Comparison of ENCODE assay signal across 3 cellular contexts in genomic region chr11:102444693-102445092, GRCh38. TPM values are rescaled to one million over a fixed set of nuclear protein-coding genes. Genes with fewer than 3 reads are reported as not detected.
A peak's percentile ranks its signal among the peaks of the same experiment; 100 is the strongest.
DNase-seq lines count a peak whose midpoint lies in the region; ATAC-seq, FAIRE-seq and TF ChIP-seq lines count a peak whose summit lies in the region.
"Not testable (repeated sequence)": the region's sequence is repeated elsewhere in the genome, so short reads cannot be mapped to it uniquely, and the experiment has no call there.

No MANE protein-coding gene starts in this region.

- H4K20me1 ChIP-seq in Loucy (ENCODE audit: insufficient read depth, low read length, poor library complexity, severe bottlenecking) = peaks cover 57% of the 10 kb centered on the region
- H4K20me1 ChIP-seq in K562 (replicated peaks; ENCODE audit: control insufficient read depth, insufficient read depth, low read length) = not testable (repeated sequence)

- ATAC-seq in K562 = not testable (repeated sequence)

- not testable (repeated sequence) for BruUV-seq in K562 (replicated peaks; lab: Mats Ljungman, UMichigan)

- not testable (repeated sequence) for FAIRE-seq in K562 (lab: Jason Lieb, UNC)

- POLR2A ChIA-PET in HEK293 (lab: Yijun Ruan, JAX); K562 (lab: Yijun Ruan, JAX): not testable (repeated sequence)

- H3K9me1 ChIP-seq in K562 (ENCODE audit: control insufficient read depth, insufficient read depth, low read length) = not testable (repeated sequence)

- not testable (repeated sequence) for DNase-seq in K562 (ENCODE audit: extremely low read depth in 1 of 4, low spot score in 3 of 4)

- H3F3A ChIP-seq in Loucy (ENCODE audit: low read depth) = not testable (repeated sequence)

- TF ChIP-seq RAD21 in K562 (CRISPR knock-in tag; conservative IDR thresholded peaks at IDR 0.05 in 1 of 2, IDR thresholded peaks at IDR 0.05 in 1 of 2) = not testable (repeated sequence)

- H3K79me2 ChIP-seq in Loucy (ENCODE audit: insufficient read depth, low read length) = peaks cover 99% of the 10 kb centered on the region
- peaks cover 40% of the 10 kb centered on the region for H3K79me2 ChIP-seq in K562 (ENCODE audit: control insufficient read depth, insufficient read depth, low read length)

- in situ Hi-C loops in K562 (cut with MboI) = not testable (repeated sequence)

- not testable (repeated sequence) for H3K9me2 ChIP-seq in Loucy (replicated peaks; ENCODE audit: low read depth, low read length)

- H3K4me1 ChIP-seq in HEK293 (ENCODE audit: control insufficient read depth, insufficient read depth, low read length) = not testable (repeated sequence)
- H3K4me1 ChIP-seq in Loucy (ENCODE audit: insufficient read depth, low read length, poor library complexity, severe bottlenecking) (peaks cover 45% of the 10 kb centered on the region), K562 (replicated peaks in 1 of 2; ENCODE audit: control insufficient read depth in 2 of 2, insufficient read depth in 2 of 2, low read length in 2 of 2) (peaks cover 0 to 16% of the 10 kb centered on the region in 2 experiments; a peak in 3 of 5 replicates)

- not testable (repeated sequence) for H2AFZ ChIP-seq in Loucy (ENCODE audit: low read length); K562 (ENCODE audit: low read depth, low read length)

- H3K36me3 ChIP-seq in HEK293 (ENCODE audit: control insufficient read depth in 2 of 2, insufficient read depth in 1 of 2, low read length in 2 of 2) (peaks cover 0 to 33% of the 10 kb centered on the region in 2 experiments; a peak in 1 of 3 replicates), Loucy (ENCODE audit: insufficient read depth, low read length) (peaks cover 47% of the 10 kb centered on the region), K562 (ENCODE audit: control insufficient read depth, insufficient read depth, low read length) (peaks cover 40% of the 10 kb centered on the region)

- H3K4me3 ChIP-seq in HEK293 (ENCODE audit: low read depth, low read length); K562: not testable (repeated sequence)
- peak overlapping the region; percentile 96 for H3K4me3 ChIP-seq in Loucy (ENCODE audit: low read length, poor library complexity, severe bottlenecking)

- WGBS in K562 (ENCODE audit: insufficient coverage, low coverage, missing lambda C conversion rate) = 87% methylated on average over 4 of the region's 5 CpGs

- not testable (repeated sequence) for H3K9me3 ChIP-seq in HEK293 (ENCODE audit: control insufficient read depth, insufficient read depth, low read depth, low read length); Loucy (ENCODE audit: insufficient read depth, low read depth, low read length); K562 (replicated peaks; ENCODE audit: control insufficient read depth, insufficient read depth, low read depth, low read length)

- H3K27me3 ChIP-seq in Loucy (ENCODE audit: insufficient read depth, low read length, poor library complexity, severe bottlenecking); K562 (ENCODE audit: control insufficient read depth in 2 of 2, insufficient read depth in 2 of 2, low read length in 2 of 2): not testable (repeated sequence)

- H3K27ac ChIP-seq in HEK293 (ENCODE audit: extremely low read depth, low read depth, low read length); K562 (ENCODE audit: extremely low read depth, low read depth, low read length): not testable (repeated sequence)

- CTCF ChIA-PET in HEK293 (lab: Yijun Ruan, JAX); K562 (lab: Yijun Ruan, JAX; ENCODE audit: low intra/inter-chr PET ratio): not testable (repeated sequence)

- intact Hi-C loops in K562 (cut with micrococcal nuclease) = not testable (repeated sequence)

- not testable (repeated sequence) for TF ChIP-seq EP300 in K562 (IDR thresholded peaks at IDR 0.05; ENCODE audit: low read length)

- not testable (repeated sequence) for TF ChIP-seq POLR2A in K562 (conservative IDR thresholded peaks at IDR 0.05)

- TF ChIP-seq CTCF in HEK293 (tag by site-specific recombination; IDR thresholded peaks at IDR 0.05); Loucy (conservative IDR thresholded peaks at IDR 0.05; ENCODE audit: low read length); K562 (IDR thresholded peaks at IDR 0.05 in 2 of 3, conservative IDR thresholded peaks at IDR 0.05 in 1 of 3; ENCODE audit: insufficient read depth in 2 of 3, low read depth in 1 of 3, low read length in 3 of 3): not testable (repeated sequence)

- H3K9ac ChIP-seq in Loucy (ENCODE audit: low read depth, low read length, poor library complexity, severe bottlenecking); K562 (ENCODE audit: insufficient read depth in 1 of 2, low read depth in 2 of 2, low read length in 2 of 2): not testable (repeated sequence)

- peak overlapping the region; percentile 96 for H3K4me2 ChIP-seq in Loucy (ENCODE audit: low read depth, low read length, poor library complexity, severe bottlenecking)
- not testable (repeated sequence) for H3K4me2 ChIP-seq in K562 (ENCODE audit: insufficient read depth, low read length)

TF ChIP-seq in HEK293, 187 proteins besides CTCF, POLR2A, EP300 and RAD21:
- peak; percentile 62 for TF ChIP-seq ZNF146 (tag by site-specific recombination; IDR thresholded peaks at IDR 0.05)
TF ChIP-seq in HEK293: peak in this region for 1; not testable (repeated sequence) for 186.

TF ChIP-seq in K562, 482 proteins besides CTCF, POLR2A, EP300 and RAD21:
- TF ChIP-seq RBM25 (IDR thresholded peaks at IDR 0.05; ENCODE audit: low read depth, low read length, severe bottlenecking) (peak; percentile 14), ZNF146 (CRISPR knock-in tag; IDR thresholded peaks at IDR 0.05; ENCODE audit: unreplicated experiment) (peak; percentile 68)

RNA-seq across cellular contexts. Expression of gene TMEM123, which starts 7.9 kb away (rescaled TPM):
- 82.8 and 147 TPM in 2 replicates for total RNA-seq in K562 (2011; cell fraction: chromatin; rRNA removed; ENCODE audit: low replicate concordance)
- total RNA-seq in K562 (2011; cell fraction: nucleolus; rRNA removed) = 97.2 and 106 TPM in 2 replicates
- 158 and 240 TPM in 2 replicates for total RNA-seq in K562 (2011; cell fraction: nucleoplasm; rRNA removed)
- 50.2 and 55.0 TPM in 2 replicates for total RNA-seq in K562 (2014; rRNA removed)
- 132 and 151 TPM in 2 replicates for total RNA-seq in K562 (2014; rRNA removed; fragmentation: Illumina TruSeq; extraction: Trizol)
- total RNA-seq in K562 (2015; rRNA removed; fragmentation: Illumina TruSeq; extraction: Trizol) = 139 and 149 TPM in 2 replicates
- 80.0 and 82.4 TPM in 2 replicates for total RNA-seq in K562 (2021)
- 327 and 344 TPM in 2 replicates for polyA plus RNA-seq in K562 (2011; rRNA removed)
- polyA plus RNA-seq in K562 (2011; cell fraction: cytosol; rRNA removed) = 95.7 and 139 TPM in 2 replicates
- polyA plus RNA-seq in K562 (2011; cell fraction: nucleus; rRNA removed) = 33.6 and 76.0 TPM in 2 replicates
- 73.9 and 87.4 TPM in 2 replicates for polyA plus RNA-seq in K562 (2012)
- 100 and 104 TPM in 2 replicates for polyA plus RNA-seq in K562 (2014; fragmentation: Illumina TruSeq; extraction: Trizol)
- 10 to 100 TPM; 19.8 to 29.4 TPM for polyA plus RNA-seq in K562 (2014; fragmentation: Nextera tagmentation; extraction: Ambion mirVana)
- 50.1 and 52.3 TPM in 2 replicates for polyA plus RNA-seq in K562 (2014; rRNA removed)
- 518 and 545 TPM in 2 replicates for polyA minus RNA-seq in K562 (2011; rRNA and poly(A)+ RNA removed)
- polyA minus RNA-seq in K562 (2011; cell fraction: cytosol; rRNA and poly(A)+ RNA removed) = 108 and 135 TPM in 2 replicates
- 22.5 and 48.3 TPM in 2 replicates for polyA minus RNA-seq in K562 (2011; cell fraction: nucleus; rRNA and poly(A)+ RNA removed)
